Comparison of ENCODE assay signal across 23 cellular contexts in the genomic region with DNA sequence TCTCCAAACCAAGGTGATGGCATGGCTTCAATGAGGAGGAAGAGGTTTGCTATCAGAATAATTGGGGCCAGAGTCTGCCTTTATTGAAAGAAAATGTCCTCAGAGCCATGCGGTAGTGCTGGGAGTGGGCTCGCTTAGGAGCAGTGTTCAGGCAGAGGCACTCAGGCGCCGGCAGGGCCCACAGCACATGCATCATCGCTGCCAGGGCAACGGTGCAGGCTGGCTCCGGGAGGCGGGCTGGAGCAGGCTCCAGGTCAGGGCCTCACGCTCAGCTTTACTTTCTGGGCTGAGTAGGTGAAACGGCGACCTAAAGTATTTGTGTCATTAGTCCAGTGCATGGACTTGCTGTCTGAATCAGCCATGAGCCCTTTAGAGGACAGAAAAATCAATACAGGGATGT.
DNase-seq lines count a peak whose midpoint lies in the region; ATAC-seq, FAIRE-seq and TF ChIP-seq lines count a peak whose summit lies in the region.
"Had no signal": no experiment of that assay in that cellular context is flagged by ENCODE, and none has a peak within 500 bp of the region (broad histone marks: within the 10 kb centered on the region; RNA-seq: fewer than 3 reads in every experiment).

No MANE protein-coding gene starts in this region.

- H3K36me3 ChIP-seq in H7 (replicated peaks; ENCODE audit: control insufficient read depth, insufficient read depth, low read length): no peaks in the 10 kb centered on the region; the same call in 1 of the 2 replicates
- no peaks in the 10 kb centered on the region for H3K36me3 ChIP-seq in astrocyte (ENCODE audit: insufficient read depth, low read length)
- H3K36me3 ChIP-seq: breast epithelium, tibial artery had no signal

- no peaks in the 10 kb centered on the region for H3K36me3 Mint-ChIP-seq in astrocyte (ENCODE audit: low read depth, unreplicated experiment)
- H3K36me3 Mint-ChIP-seq: stimulated activated naive B cell treated with anti-CD40 and anti-IgM and Interleukin-4, amounts not matched to agents 10 μg/mL and 1 μg/mL and 100 μg/mL, for 72 hours had no signal

- H3K9me3 ChIP-seq in astrocyte (ENCODE audit: insufficient read depth, low read depth, low read length): no peaks in the 10 kb centered on the region
- H3K9me3 ChIP-seq: breast epithelium, tibial artery had no signal

- no peak for FAIRE-seq in astrocyte (lab: Jason Lieb, UNC)
- FAIRE-seq: endothelial cell of umbilical vein, keratinocyte had no signal

- no peak overlapping the region for H3K4me3 Mint-ChIP-seq in astrocyte (ENCODE audit: unreplicated experiment)
- H3K4me3 Mint-ChIP-seq: activated CD4-positive, alpha-beta T cell treated with anti-CD3 and anti-CD28 coated beads, Interleukin-2, amount 10 ng/mL, durations not matched to agents 7 days and 5 days; CD4-positive, alpha-beta T cell; stimulated activated naive B cell treated with anti-CD40 and anti-IgM and Interleukin-4, amounts not matched to agents 10 μg/mL and 1 μg/mL and 100 μg/mL, for 72 hours had no signal

- H4K20me1 ChIP-seq in astrocyte (ENCODE audit: insufficient read depth, low read length): no peaks in the 10 kb centered on the region

- no peaks in the 10 kb centered on the region for H3K4me1 Mint-ChIP-seq in astrocyte (ENCODE audit: low read depth, unreplicated experiment)
- H3K4me1 Mint-ChIP-seq: activated CD4-positive, alpha-beta T cell treated with anti-CD3 and anti-CD28 coated beads, Interleukin-2, amount 10 ng/mL, durations not matched to agents 7 days and 5 days had no signal

- H3K9me3 Mint-ChIP-seq in astrocyte (ENCODE audit: unreplicated experiment): no peaks in the 10 kb centered on the region
- H3K9me3 Mint-ChIP-seq: activated CD4-positive, alpha-beta T cell treated with anti-CD3 and anti-CD28 coated beads, Interleukin-2, amount 10 ng/mL, durations not matched to agents 7 days and 5 days; CD4-positive, alpha-beta T cell; stimulated activated naive B cell treated with anti-CD40 and anti-IgM and Interleukin-4, amounts not matched to agents 10 μg/mL and 1 μg/mL and 100 μg/mL, for 72 hours had no signal

- H3K9ac ChIP-seq in astrocyte (ENCODE audit: low read length): no peak overlapping the region
- H3K9ac ChIP-seq: parathyroid adenoma had no signal

- H3K79me2 ChIP-seq in astrocyte (ENCODE audit: insufficient read depth, low read length): no peaks in the 10 kb centered on the region
- H3K79me2 ChIP-seq: parathyroid adenoma had no signal

- no peak for TF ChIP-seq CTCF in astrocyte (IDR thresholded peaks at IDR 0.05; ENCODE audit: insufficient read depth, low read depth, low read length)

- peak overlapping the region; percentile 11 for H3K4me2 ChIP-seq in astrocyte (ENCODE audit: low read length)

- H3K27ac Mint-ChIP-seq in astrocyte (ENCODE audit: unreplicated experiment): no peak overlapping the region
- H3K27ac Mint-ChIP-seq: activated CD4-positive, alpha-beta T cell treated with anti-CD3 and anti-CD28 coated beads, Interleukin-2, amount 10 ng/mL, durations not matched to agents 7 days and 5 days; CD4-positive, alpha-beta T cell; stimulated activated naive B cell treated with anti-CD40 and anti-IgM and Interleukin-4, amounts not matched to agents 10 μg/mL and 1 μg/mL and 100 μg/mL, for 72 hours had no signal

- H3K27me3 Mint-ChIP-seq in astrocyte (ENCODE audit: low read depth, unreplicated experiment): no peaks in the 10 kb centered on the region
- H3K27me3 Mint-ChIP-seq: activated CD4-positive, alpha-beta T cell treated with anti-CD3 and anti-CD28 coated beads, Interleukin-2, amount 10 ng/mL, durations not matched to agents 7 days and 5 days; stimulated activated naive B cell treated with anti-CD40 and anti-IgM and Interleukin-4, amounts not matched to agents 10 μg/mL and 1 μg/mL and 100 μg/mL, for 72 hours had no signal

- H3K4me3 ChIP-seq in H7 (ENCODE audit: insufficient read depth, low read depth, low read length): no peak overlapping the region
- no peak overlapping the region for H3K4me3 ChIP-seq in astrocyte (ENCODE audit: insufficient read depth, low read depth, low read length)
- H3K4me3 ChIP-seq: breast epithelium, lung, tibial artery had no signal

- DNase-seq in H7 (peak; percentile 46), astrocyte (ENCODE audit: low read depth) (no peak), iPS-NIHi7 (ENCODE audit: extremely low spot score) (peak; percentile 59), posterior cingulate gyrus (peak in 8 of 10 donors; percentile 23 to 78 (median 42)), T-helper 2 cell (no peak), COR-L47 (lab: John Stamatoyannopoulos, UW) (no peak)
- DNase-seq in stimulated activated CD4-positive, alpha-beta T cell treated with anti-CD3 and anti-CD28 coated beads, Interleukin-4, amount 100 ng/mL, for 24 hours: no peak
- DNase-seq: activated CD4-positive, alpha-beta T cell treated with anti-CD3 and anti-CD28 coated beads, Interleukin-2, amount 10 ng/mL, durations not matched to agents 7 days and 5 days; CD4-positive, alpha-beta T cell; DMS153; NCI-H1105 treated with DMSO at 0.1 percent for 48 hours; NCI-H2171 treated with DMSO at 0.1 percent for 48 hours; NCI-H774; PC-3; stimulated activated CD4-positive, alpha-beta T cell treated with anti-CD3 and anti-CD28 coated beads, Interleukin-1b, Interleukin-23, amount 100 ng/mL, for 48 hours; stimulated activated naive B cell treated with anti-CD40 and anti-IgM and Interleukin-4, amounts not matched to agents 10 μg/mL and 1 μg/mL and 100 μg/mL, for 72 hours; tibial artery had no signal

- H3K4me1 ChIP-seq in astrocyte (ENCODE audit: insufficient read depth, low read length): no peaks in the 10 kb centered on the region
- H3K4me1 ChIP-seq: breast epithelium, parathyroid adenoma, tibial artery had no signal

- no peak overlapping the region for H3K27ac ChIP-seq in astrocyte (ENCODE audit: low read depth, low read length)
- H3K27ac ChIP-seq: breast epithelium, parathyroid adenoma, tibial artery had no signal

- intact Hi-C loops in posterior cingulate gyrus (cut with DNase I): no loop called here

- H3K27me3 ChIP-seq in H7 (ENCODE audit: control insufficient read depth, insufficient read depth, low read length) (no peaks in the 10 kb centered on the region), astrocyte (ENCODE audit: insufficient read depth, low read length) (no peaks in the 10 kb centered on the region)
- H3K27me3 ChIP-seq: breast epithelium, tibial artery had no signal

- ATAC-seq in GM21526 (IDR thresholded peaks at IDR 0.05; ENCODE audit: low FRiP score, unreplicated experiment): no peak
- ATAC-seq: PC-3; stimulated activated naive B cell treated with anti-CD40 and anti-IgM and Interleukin-4, amounts not matched to agents 10 μg/mL and 1 μg/mL and 100 μg/mL, for 72 hours had no signal

- no peak overlapping the region for H2AFZ ChIP-seq in astrocyte (ENCODE audit: low read depth, low read length)
- H2AFZ ChIP-seq: parathyroid adenoma had no signal

Comparison
In these comparisons a context has a peak if more than half of its experiments do, and no peak if none do; other contexts are left out.
1. DNase-seq: peak in H7 (single experiment), iPS-NIHi7 (single experiment) and posterior cingulate gyrus (8 of 10); none in astrocyte (single experiment), T-helper 2 cell (0 of 5), COR-L47 (single experiment) and stimulated activated CD4-positive, alpha-beta T cell treated with anti-CD3 and anti-CD28 coated beads, Interleukin-4, amount 100 ng/mL, for 24 hours (single experiment).